In genomic region chr7:69609901-69610674, GRCh38 we compare ENCODE assay signal across 1 cellular context.
A peak's percentile ranks its signal among the peaks of the same experiment; 100 is the strongest.
TF ChIP-seq lines count a peak whose summit lies in the region.

No MANE protein-coding gene starts in this region.

TF ChIP-seq in GM12878, 131 proteins besides CTCF, POLR2A, EP300 and RAD21 (continued from another document):
- no peak for TF ChIP-seq E4F1 (IDR thresholded peaks at IDR 0.05; ENCODE audit: borderline replicate concordance, partially characterized antibody)
- TF ChIP-seq BHLHE40 (IDR thresholded peaks at IDR 0.05; ENCODE audit: borderline replicate concordance in 1 of 2, low read depth in 2 of 2, low read length in 1 of 2): 0 out of 4 replicates have a peak, but pooled peaks of 1 of the 2 experiments have one; percentile 11
- no peak for TF ChIP-seq RAD51 (IDR thresholded peaks at IDR 0.05)
- no peak for TF ChIP-seq SUZ12 (IDR thresholded peaks at IDR 0.05; ENCODE audit: unreplicated experiment)
- TF ChIP-seq POU2F2 (IDR thresholded peaks at IDR 0.05; ENCODE audit: borderline replicate concordance, low read depth, low read length): peak; percentile 52; the same call in 1 of the 3 replicates
TF ChIP-seq in GM12878: peak in this region for 2.
